In the genomic region with DNA sequence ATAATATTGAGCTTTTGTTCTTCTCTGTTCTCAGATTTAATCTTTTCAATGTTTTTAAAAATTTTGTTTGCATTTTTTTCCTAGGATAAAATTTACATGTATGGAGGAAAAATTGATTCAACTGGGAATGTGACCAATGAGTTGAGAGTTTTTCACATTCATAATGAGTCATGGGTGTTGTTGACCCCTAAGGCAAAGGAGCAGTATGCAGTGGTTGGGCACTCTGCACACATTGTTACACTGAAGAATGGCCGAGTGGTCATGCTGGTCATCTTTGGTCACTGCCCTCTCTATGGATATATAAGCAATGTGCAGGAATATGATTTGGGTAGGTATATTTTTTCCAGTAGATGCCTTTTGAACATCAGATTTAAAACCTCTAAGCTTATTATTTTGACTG, we compare ENCODE assay signal across 16 cellular contexts.
A peak's percentile ranks its signal among the peaks of the same experiment; 100 is the strongest.
DNase-seq lines count a peak whose midpoint lies in the region; ATAC-seq, FAIRE-seq and TF ChIP-seq lines count a peak whose summit lies in the region.
"Had no signal": no experiment of that assay in that cellular context is flagged by ENCODE, and none has a peak within 500 bp of the region (broad histone marks: within the 10 kb centered on the region; RNA-seq: fewer than 3 reads in every experiment).

No MANE protein-coding gene starts in this region.

- intact Hi-C loops in kidney (cut with DNase I): no loop called here

- H3K4me3 ChIP-seq in kidney (ENCODE audit: low read length in 2 of 2): no peak overlapping the region

- H3K36me3 ChIP-seq in kidney (ENCODE audit: control insufficient read depth in 1 of 2, insufficient read depth in 2 of 2, low read length in 2 of 2): peaks cover 2 to 13% of the 10 kb centered on the region in 2 donors

- no peaks in the 10 kb centered on the region for H3K9me3 ChIP-seq in kidney (ENCODE audit: control insufficient read depth in 1 of 2, low read length in 2 of 2)
- H3K9me3 ChIP-seq: BE2C had no signal

- H3K4me1 ChIP-seq in kidney (ENCODE audit: control insufficient read depth in 1 of 2, insufficient read depth in 1 of 2, low read depth in 1 of 2, low read length in 2 of 2): no peaks in the 10 kb centered on the region
- H3K4me1 ChIP-seq: BE2C had no signal

- no peak for TF ChIP-seq CTCF in kidney (IDR thresholded peaks at IDR 0.05; ENCODE audit: borderline replicate concordance, extremely low read depth, insufficient read depth)

- peak; percentile 80 for DNase-seq in ELR (ENCODE audit: low read depth)
- DNase-seq in HTR-8/SVneo (ENCODE audit: insufficient read length, low spot score): peak; percentile 6
- DNase-seq in kidney: no peak
- no peak for DNase-seq in NCI-H1105 treated with DMSO at 0.1 percent for 48 hours (lab: John Stamatoyannopoulos, UW)
- DNase-seq: ACHN; BE2C; CD8-positive, alpha-beta T cell; Kasumi-1; NCI-H2107; SHP77 had no signal

- no peak overlapping the region for H3K27ac ChIP-seq in kidney (ENCODE audit: low read depth in 2 of 2, low read length in 2 of 2)

- H3K9ac ChIP-seq in kidney (ENCODE audit: low read length in 2 of 2): no peak overlapping the region

- no peak for ATAC-seq in HG03460 (IDR thresholded peaks at IDR 0.05; ENCODE audit: unreplicated experiment)
- no peak for ATAC-seq in HG03196 (IDR thresholded peaks at IDR 0.05; ENCODE audit: unreplicated experiment)
- no peak for ATAC-seq in HG03354 (IDR thresholded peaks at IDR 0.05; ENCODE audit: poor library complexity, severe bottlenecking, unreplicated experiment)
- ATAC-seq: CD8-positive, alpha-beta T cell; SK-N-SH treated with all-trans-retinoic acid at 6 μM for 48 hours had no signal

- FAIRE-seq in HTR-8/SVneo (lab: Jason Lieb, UNC): no peak
- FAIRE-seq in endometrium (lab: Jason Lieb, UNC): peak; percentile 29
- FAIRE-seq in kidney (lab: Jason Lieb, UNC): peak; percentile 25
- FAIRE-seq: D721Med had no signal

Comparison
In these comparisons a context has a peak if more than half of its experiments do, and no peak if none do; other contexts are left out.
1. DNase-seq: peak in ELR (single experiment) and HTR-8/SVneo (single experiment); none in kidney (single experiment) and NCI-H1105 treated with DMSO at 0.1 percent for 48 hours (single experiment).